ENCODE assay signal across 8 cellular contexts in the genomic region with DNA sequence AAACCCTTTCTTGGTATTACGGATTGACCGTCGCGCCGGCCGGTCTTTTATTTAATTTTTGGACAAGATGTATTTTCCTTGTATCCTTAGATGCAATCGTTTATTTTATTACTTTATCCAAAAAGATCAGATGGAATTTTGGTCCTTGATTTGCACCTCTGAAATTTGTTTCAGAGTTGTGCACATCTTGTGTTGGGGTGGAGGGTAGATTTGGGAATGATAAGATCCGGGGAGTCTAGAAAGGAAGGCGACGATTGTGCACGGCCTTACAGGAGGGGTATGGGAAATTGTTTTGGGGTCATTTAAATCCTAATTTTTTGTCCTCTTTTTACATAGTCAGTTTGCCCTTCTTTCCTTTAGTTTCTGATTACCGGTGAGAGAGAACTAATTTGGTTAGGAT. TPM values are rescaled to one million over a fixed set of nuclear protein-coding genes. Genes with fewer than 3 reads are reported as not detected.
DNase-seq lines count a peak whose midpoint lies in the region; ATAC-seq, FAIRE-seq and TF ChIP-seq lines count a peak whose summit lies in the region.

No MANE protein-coding gene starts in this region.

- H3K4me1 Mint-ChIP-seq in activated CD4-positive, alpha-beta T cell treated with anti-CD3 and anti-CD28 coated beads for 36 hours: peaks cover 25% of the 10 kb centered on the region
- peaks cover 32% of the 10 kb centered on the region for H3K4me1 Mint-ChIP-seq in activated naive CD8-positive, alpha-beta T cell treated with anti-CD3 and anti-CD28 coated beads, Interleukin-2, amount 10 ng/mL, durations not matched to agents 7 days and 5 days

- H3K27me3 ChIP-seq in layer of hippocampus (ENCODE audit: control insufficient read depth, insufficient read depth, low read length) (no peaks in the 10 kb centered on the region), suprapubic skin (no peaks in the 10 kb centered on the region)

- TF ChIP-seq CTCF in suprapubic skin (IDR thresholded peaks at IDR 0.05): no peak
- TF ChIP-seq CTCF in D721Med (IDR thresholded peaks at IDR 0.05; ENCODE audit: insufficient read depth, missing control alignments): no peak

- POLR2A ChIA-PET in activated CD4-positive, alpha-beta T cell treated with anti-CD3 and anti-CD28 coated beads for 36 hours (lab: Charles Lee): interaction anchor here (0.6 kb wide), 1 partner anchor 461 kb away, joined by 4 read pairs; no protein-coding TSS in a partner anchor
- POLR2A ChIA-PET in activated naive CD8-positive, alpha-beta T cell treated with anti-CD3 and anti-CD28 coated beads, Interleukin-2, amount 10 ng/mL, durations not matched to agents 7 days and 5 days (lab: Charles Lee): interaction anchor here (1.7 kb wide), 1 partner anchor 120 kb away, joined by 12 read pairs; no protein-coding TSS in a partner anchor

- H3K36me3 ChIP-seq in suprapubic skin: peaks cover 4% of the 10 kb centered on the region

- no peaks in the 10 kb centered on the region for H3K9me3 Mint-ChIP-seq in activated CD4-positive, alpha-beta T cell treated with anti-CD3 and anti-CD28 coated beads for 36 hours (ENCODE audit: low read depth)
- H3K9me3 Mint-ChIP-seq in activated naive CD8-positive, alpha-beta T cell treated with anti-CD3 and anti-CD28 coated beads, Interleukin-2, amount 10 ng/mL, durations not matched to agents 7 days and 5 days: no peaks in the 10 kb centered on the region

- under 1% methylated on average over 12 of the region's 12 CpGs for WGBS in suprapubic skin

- intact Hi-C loops in activated CD4-positive, alpha-beta T cell treated with anti-CD3 and anti-CD28 coated beads for 36 hours (cut with DNase I, micrococcal nuclease): loop anchor here in 1 of 2 experiments (2.0 to 5.0 kb wide), 3 partner anchors 37 to 122 kb away; no protein-coding TSS in a partner anchor

- no peaks in the 10 kb centered on the region for H3K9me3 ChIP-seq in suprapubic skin

- CTCF ChIA-PET in activated CD4-positive, alpha-beta T cell treated with anti-CD3 and anti-CD28 coated beads for 36 hours (lab: Charles Lee): no interaction called here

- peak overlapping the region; percentile 92 for H3K4me3 ChIP-seq in suprapubic skin

- FAIRE-seq in RCC 7860 (lab: Jason Lieb, UNC) (no peak), D721Med (lab: Jason Lieb, UNC) (no peak)

- peaks cover 34% of the 10 kb centered on the region for H3K36me3 Mint-ChIP-seq in activated CD4-positive, alpha-beta T cell treated with anti-CD3 and anti-CD28 coated beads for 36 hours (ENCODE audit: low read depth)
- peaks cover 25% of the 10 kb centered on the region for H3K36me3 Mint-ChIP-seq in activated naive CD8-positive, alpha-beta T cell treated with anti-CD3 and anti-CD28 coated beads, Interleukin-2, amount 10 ng/mL, durations not matched to agents 7 days and 5 days

- H3K4me1 ChIP-seq in suprapubic skin: peaks cover 48% of the 10 kb centered on the region

- peak overlapping the region; percentile 46 for H3K27ac ChIP-seq in layer of hippocampus (ENCODE audit: low read depth, low read length)
- peak overlapping the region; percentile 99 for H3K27ac ChIP-seq in suprapubic skin

- DNase-seq in activated CD4-positive, alpha-beta T cell treated with anti-CD3 and anti-CD28 coated beads for 36 hours: no peak
- no peak for DNase-seq in activated CD4-positive, alpha-beta T cell treated with anti-CD3 and anti-CD28 coated beads, Interleukin-2, amount 50 U/mL, for 1 hour
- DNase-seq in activated naive CD8-positive, alpha-beta T cell treated with anti-CD3 and anti-CD28 coated beads, Interleukin-2, amount 10 ng/mL, durations not matched to agents 7 days and 5 days: no peak
- DNase-seq in suprapubic skin (ENCODE audit: low spot score in 2 of 2): peak in 1 of 2 donors; percentile 2
- DNase-seq in NCI-H446 treated with DMSO at 0.1 percent for 48 hours (lab: John Stamatoyannopoulos, UW): no peak
- no peak for DNase-seq in RCC 7860 (ENCODE audit: low spot score)
- DNase-seq in D721Med (ENCODE audit: insufficient read length, low spot score): no peak

- H3K27me3 Mint-ChIP-seq in activated CD4-positive, alpha-beta T cell treated with anti-CD3 and anti-CD28 coated beads for 36 hours: no peaks in the 10 kb centered on the region
- H3K27me3 Mint-ChIP-seq in activated naive CD8-positive, alpha-beta T cell treated with anti-CD3 and anti-CD28 coated beads, Interleukin-2, amount 10 ng/mL, durations not matched to agents 7 days and 5 days: peaks cover 1% of the 10 kb centered on the region

- H3K4me3 Mint-ChIP-seq in activated CD4-positive, alpha-beta T cell treated with anti-CD3 and anti-CD28 coated beads for 36 hours: peak overlapping the region; percentile 98
- peak overlapping the region; percentile 99 for H3K4me3 Mint-ChIP-seq in activated naive CD8-positive, alpha-beta T cell treated with anti-CD3 and anti-CD28 coated beads, Interleukin-2, amount 10 ng/mL, durations not matched to agents 7 days and 5 days

- peak overlapping the region; percentile 83 for H3K27ac Mint-ChIP-seq in activated CD4-positive, alpha-beta T cell treated with anti-CD3 and anti-CD28 coated beads for 36 hours
- peak overlapping the region; percentile 95 for H3K27ac Mint-ChIP-seq in activated naive CD8-positive, alpha-beta T cell treated with anti-CD3 and anti-CD28 coated beads, Interleukin-2, amount 10 ng/mL, durations not matched to agents 7 days and 5 days

- ATAC-seq in activated CD4-positive, alpha-beta T cell treated with anti-CD3 and anti-CD28 coated beads for 36 hours: no peak
- no peak for ATAC-seq in activated naive CD8-positive, alpha-beta T cell treated with anti-CD3 and anti-CD28 coated beads, Interleukin-2, amount 10 ng/mL, durations not matched to agents 7 days and 5 days (ENCODE audit: low read depth)

- TF ChIP-seq POLR2A in suprapubic skin (IDR thresholded peaks at IDR 0.05): no peak

- TF ChIP-seq EP300 in suprapubic skin (IDR thresholded peaks at IDR 0.05): no peak

RNA-seq across cellular contexts. Expression of a gene that starts 1.4 kb away (rescaled TPM):
- total RNA-seq in activated CD4-positive, alpha-beta T cell treated with anti-CD3 and anti-CD28 coated beads for 36 hours: 10 to 100 TPM; 74.8 to 89.7 TPM
- 100 to 1,000 TPM; 128 to 134 TPM for total RNA-seq in activated naive CD8-positive, alpha-beta T cell treated with anti-CD3 and anti-CD28 coated beads, Interleukin-2, amount 10 ng/mL, durations not matched to agents 7 days and 5 days
- total RNA-seq in suprapubic skin: 100 to 1,000 TPM in 1 of 4 donors, 10 to 100 TPM in 3; 76.0 to 142 (median 84.8) TPM
